ENCODE assay signal across 12 cellular contexts in genomic region chr5:57277085-57277484, GRCh38.
DNase-seq lines count a peak whose midpoint lies in the region; ATAC-seq, FAIRE-seq and TF ChIP-seq lines count a peak whose summit lies in the region.
"Had no signal": no experiment of that assay in that cellular context is flagged by ENCODE, and none has a peak within 500 bp of the region (broad histone marks: within the 10 kb centered on the region; RNA-seq: fewer than 3 reads in every experiment).

No MANE protein-coding gene starts in this region.

- no peak overlapping the region for H3K27ac ChIP-seq in IMR-90 (ENCODE audit: insufficient read depth, low read length)
- no peak overlapping the region for H3K27ac ChIP-seq in VCaP
- no peak overlapping the region for H3K27ac ChIP-seq in HepG2 (ENCODE audit: extremely low read length, insufficient read depth, low read length)
- H3K27ac ChIP-seq in CD4-positive, alpha-beta T cell (ENCODE audit: low read depth, low read length): no peak overlapping the region
- no peak overlapping the region for H3K27ac ChIP-seq in Peyer's patch
- H3K27ac ChIP-seq: left lung had no signal

- TF ChIP-seq CTCF in IMR-90 (conservative IDR thresholded peaks at IDR 0.05; ENCODE audit: low read depth, low read length) (peak; percentile 55), VCaP (conservative IDR thresholded peaks at IDR 0.05) (peak; percentile 53), HepG2 (CRISPR knock-in tag; IDR thresholded peaks at IDR 0.05) (peak; percentile 23; the same call in 1 of the 2 replicates), Peyer's patch (IDR thresholded peaks at IDR 0.05) (peak in 3 of 6 experiments; percentile 16 to 29 (median 16))
- TF ChIP-seq CTCF in CD4-positive, alpha-beta T cell (IDR thresholded peaks at IDR 0.05): no peak

- no peak overlapping the region for H4K5ac ChIP-seq in IMR-90 (ENCODE audit: low read depth, low read length)

- H3K9me1 ChIP-seq in IMR-90 (ENCODE audit: insufficient read depth, low read length): no peaks in the 10 kb centered on the region

- no peaks in the 10 kb centered on the region for H4K20me1 ChIP-seq in IMR-90 (ENCODE audit: insufficient read depth, low read length)
- H4K20me1 ChIP-seq in HepG2 (ENCODE audit: insufficient read depth, low read length): no peaks in the 10 kb centered on the region

- H3K14ac ChIP-seq in IMR-90 (replicated peaks; ENCODE audit: low read depth, low read length): no peak overlapping the region

- dilution Hi-C loops in IMR-90 (cut with HindIII; ENCODE audit: low sequenced_read_pairs, unreplicated experiment): no loop called here

- peak; percentile 57 for TF ChIP-seq RAD21 in IMR-90 (IDR thresholded peaks at IDR 0.05; ENCODE audit: low read length)
- no peak for TF ChIP-seq RAD21 in HepG2 (CRISPR knock-in tag; IDR thresholded peaks at IDR 0.05)

- H2BK20ac ChIP-seq in IMR-90 (ENCODE audit: low read depth, low read length): no peak overlapping the region

- no peak overlapping the region for H2BK5ac ChIP-seq in IMR-90 (ENCODE audit: low read depth, low read length, poor library complexity, severe bottlenecking)

- no peak for TF ChIP-seq EP300 in HepG2 (IDR thresholded peaks at IDR 0.05; ENCODE audit: low read depth in 2 of 2, low read length in 2 of 2)
- TF ChIP-seq EP300 in HepG2 (CRISPR knock-in tag; IDR thresholded peaks at IDR 0.05; ENCODE audit: borderline replicate concordance): no peak

- no peak overlapping the region for H2BK120ac ChIP-seq in IMR-90 (ENCODE audit: low read depth, low read length)

- no peak overlapping the region for H3K56ac ChIP-seq in IMR-90 (ENCODE audit: extremely low read depth, insufficient read depth, low read length)

- H3K4me1 Mint-ChIP-seq in CD4-positive, alpha-beta T cell (ENCODE audit: low read depth): no peaks in the 10 kb centered on the region
- H3K4me1 Mint-ChIP-seq: activated B cell treated with CpG ODN at 0.5 μM for 24 hours had no signal

- CTCF ChIA-PET in IMR-90 (lab: Yijun Ruan, JAX) (interaction anchor here (0.6 kb wide), 1 partner anchor 401 kb away, joined by 3 read pairs; no protein-coding TSS in a partner anchor), HepG2 (lab: Yijun Ruan, JAX; ENCODE audit: low intra/inter-chr PET ratio, low total read pairs) (no interaction called here)
- CTCF ChIA-PET in CD4-positive, alpha-beta T cell (lab: Charles Lee): no interaction called here

- H3K36me3 Mint-ChIP-seq in CD4-positive, alpha-beta T cell (ENCODE audit: low read depth): no peaks in the 10 kb centered on the region

- peaks cover 7% of the 10 kb centered on the region for H3K27me3 Mint-ChIP-seq in CD4-positive, alpha-beta T cell
- H3K27me3 Mint-ChIP-seq: activated B cell treated with CpG ODN at 0.5 μM for 24 hours had no signal

- POLR2A ChIA-PET in IMR-90 (lab: Charles Lee; ENCODE audit: unreplicated experiment) (no interaction called here), HepG2 (lab: Yijun Ruan, JAX) (no interaction called here)
- POLR2A ChIA-PET in CD4-positive, alpha-beta T cell (lab: Charles Lee): no interaction called here

- H3K27me3 ChIP-seq in IMR-90 (ENCODE audit: control insufficient read depth, insufficient read depth, low read length) (no peaks in the 10 kb centered on the region), HepG2 (ENCODE audit: control insufficient read depth in 1 of 2, insufficient read depth in 2 of 2, low read length in 2 of 2) (no peaks in the 10 kb centered on the region), Peyer's patch (no peaks in the 10 kb centered on the region), MG63 (no peaks in the 10 kb centered on the region)
- H3K27me3 ChIP-seq in CD4-positive, alpha-beta T cell (ENCODE audit: control insufficient read depth, insufficient read depth, low read length): no peaks in the 10 kb centered on the region
- H3K27me3 ChIP-seq: left lung had no signal

- H3K18ac ChIP-seq in IMR-90 (ENCODE audit: low read depth, low read length): no peak overlapping the region

- WGBS in IMR-90 (ENCODE audit: extremely low coverage in 2 of 2, insufficient read length in 1 of 2), 2 experiments: no CpG with 5 or more reads among the region's 1 CpG
- WGBS in HepG2 (ENCODE audit: low lambda C conversion rate): 75% methylated on average over 1 of the region's 1 CpG

- no peak overlapping the region for H3K27ac Mint-ChIP-seq in CD4-positive, alpha-beta T cell
- H3K27ac Mint-ChIP-seq: activated B cell treated with CpG ODN at 0.5 μM for 24 hours had no signal

- H4K8ac ChIP-seq in IMR-90 (ENCODE audit: low read depth in 2 of 2, low read length in 2 of 2): no peak overlapping the region

- H3K4ac ChIP-seq in IMR-90 (ENCODE audit: low read depth, low read length): no peak overlapping the region

- intact Hi-C loops in IMR-90 (cut with micrococcal nuclease): loop anchor here (1.0 to 2.0 kb wide), 2 partner anchors 376 to 1007 kb away; no protein-coding TSS in a partner anchor
- intact Hi-C loops in HepG2 (cut with micrococcal nuclease; ENCODE audit: unreplicated experiment): no loop called here
- intact Hi-C loops in CD4-positive, alpha-beta T cell (cut with DNase I, micrococcal nuclease): no loop called here

- H2BK15ac ChIP-seq in IMR-90 (ENCODE audit: low read depth, low read length): no peak overlapping the region

- DNase-seq in Caki2 (ENCODE audit: low read depth) (peak; percentile 8), IMR-90 (peak; percentile 40), HepG2 (ENCODE audit: low spot score) (no peak), Peyer's patch (no peak), MG63 (no peak)
- DNase-seq in CD4-positive, alpha-beta T cell: no peak
- no peak for DNase-seq in central memory CD4-positive, alpha-beta T cell
- DNase-seq: activated B cell treated with CpG ODN at 0.5 μM for 24 hours, left lung, NCI-H2029 treated with DMSO at 0.1 percent for 48 hours had no signal

- ATAC-seq in IMR-90 (ENCODE audit: low read depth) (peak; percentile 66), HepG2 (no peak)
- ATAC-seq in CD4-positive, alpha-beta T cell (ENCODE audit: poor library complexity): no peak
- ATAC-seq: left lung had no signal

- H3K79me2 ChIP-seq in HepG2 (ENCODE audit: insufficient read depth, low read length): no peaks in the 10 kb centered on the region

- H2AK9ac ChIP-seq in IMR-90 (replicated peaks; ENCODE audit: low read depth, low read length, poor library complexity): no peak overlapping the region

- H3K9me3 ChIP-seq in IMR-90 (ENCODE audit: control insufficient read depth, insufficient read depth, low read length): peaks cover 2% of the 10 kb centered on the region; the same call in 1 of the 2 replicates
- H3K9me3 ChIP-seq in HepG2 (ENCODE audit: low read length): no peaks in the 10 kb centered on the region
- no peaks in the 10 kb centered on the region for H3K9me3 ChIP-seq in CD4-positive, alpha-beta T cell (ENCODE audit: control insufficient read depth, low read length)
- no peaks in the 10 kb centered on the region for H3K9me3 ChIP-seq in Peyer's patch
- H3K9me3 ChIP-seq in MG63: no peaks in the 10 kb centered on the region
- H3K9me3 ChIP-seq: left lung had no signal

- no peaks in the 10 kb centered on the region for H3K9me3 Mint-ChIP-seq in CD4-positive, alpha-beta T cell
- H3K9me3 Mint-ChIP-seq: activated B cell treated with CpG ODN at 0.5 μM for 24 hours had no signal

- H2AFZ ChIP-seq in IMR-90 (replicated peaks; ENCODE audit: low read length, poor library complexity): no peak overlapping the region
- no peak overlapping the region for H2AFZ ChIP-seq in HepG2 (ENCODE audit: low read length)

- no peak overlapping the region for H3K4me2 ChIP-seq in IMR-90 (ENCODE audit: low read depth, low read length)
- H3K4me2 ChIP-seq in HepG2 (ENCODE audit: low read depth, low read length): no peak overlapping the region

- H3K4me3 Mint-ChIP-seq in CD4-positive, alpha-beta T cell: no peak overlapping the region
- H3K4me3 Mint-ChIP-seq: activated B cell treated with CpG ODN at 0.5 μM for 24 hours had no signal

- H3K36me3 ChIP-seq in IMR-90 (ENCODE audit: control insufficient read depth, insufficient read depth, low read length): no peaks in the 10 kb centered on the region
- no peaks in the 10 kb centered on the region for H3K36me3 ChIP-seq in HepG2 (replicated peaks in 1 of 2; ENCODE audit: control insufficient read depth in 1 of 2, insufficient read depth in 2 of 2, low read length in 2 of 2)
- H3K36me3 ChIP-seq in Peyer's patch: no peaks in the 10 kb centered on the region
- no peaks in the 10 kb centered on the region for H3K36me3 ChIP-seq in MG63
- H3K36me3 ChIP-seq: left lung had no signal

- no peak for TF ChIP-seq POLR2A in IMR-90 (IDR thresholded peaks at IDR 0.05; ENCODE audit: low read depth, low read length)
- TF ChIP-seq POLR2A in HepG2 (IDR thresholded peaks at IDR 0.05; ENCODE audit: insufficient read depth in 1 of 2, low read depth in 2 of 2, low read length in 2 of 2): no peak
- TF ChIP-seq POLR2A in Peyer's patch (IDR thresholded peaks at IDR 0.05): no peak

- BruUV-seq in IMR-90 (replicated peaks; lab: Mats Ljungman, UMichigan) (no TSS peak), HepG2 (replicated peaks; lab: Mats Ljungman, UMichigan) (no TSS peak)

- no peak for FAIRE-seq in HepG2 (lab: Jason Lieb, UNC)
- FAIRE-seq: GM18507 had no signal

- H3K9ac ChIP-seq in IMR-90 (ENCODE audit: low read depth, low read length) (no peak overlapping the region), HepG2 (ENCODE audit: insufficient read depth, low read depth, low read length) (no peak overlapping the region)

- H3K4me3 ChIP-seq in IMR-90 (ENCODE audit: insufficient read depth, low read depth, low read length): no peak overlapping the region
- H3K4me3 ChIP-seq in HepG2 (replicated peaks in 1 of 3; ENCODE audit: insufficient read depth in 1 of 3, low read depth in 2 of 3, low read length in 3 of 3): no peak overlapping the region
- no peak overlapping the region for H3K4me3 ChIP-seq in Peyer's patch
- H3K4me3 ChIP-seq in MG63: no peak overlapping the region
- H3K4me3 ChIP-seq: left lung had no signal

- no peaks in the 10 kb centered on the region for H3K79me1 ChIP-seq in IMR-90 (ENCODE audit: low read depth in 1 of 2, low read length in 2 of 2)

- no peak overlapping the region for H4K91ac ChIP-seq in IMR-90 (ENCODE audit: insufficient read depth, low read depth, low read length)

- in situ Hi-C loops in Caki2 (cut with HindIII; ENCODE audit: low pct_unique_long_range_greater_than_20kb, low sequenced_read_pairs) (no loop called here), IMR-90 (cut with MboI; ENCODE audit: low sequenced_read_pairs) (loop anchor here (25.0 kb wide), 1 partner anchor 885 kb away; no protein-coding TSS in a partner anchor), HepG2 (cut with HindIII; ENCODE audit: extremely low pct_ligation_motif_present, low pct_unique_long_range_greater_than_20kb) (no loop called here)

- H2AK5ac ChIP-seq in IMR-90 (ENCODE audit: low read depth, low read length): no peak overlapping the region

- H3K4me1 ChIP-seq in IMR-90 (ENCODE audit: control insufficient read depth, insufficient read depth, low read length) (no peaks in the 10 kb centered on the region), HepG2 (ENCODE audit: insufficient read depth, low read length) (no peaks in the 10 kb centered on the region), Peyer's patch (peaks cover 0 to 8% (median 0%) of the 10 kb centered on the region in 4 donors)
- H3K4me1 ChIP-seq: left lung had no signal

- no peak overlapping the region for H3K23ac ChIP-seq in IMR-90 (ENCODE audit: low read depth, low read length)

TF ChIP-seq in IMR-90, 13 proteins besides CTCF, POLR2A, EP300 and RAD21 (continues in another document):
- no peak for TF ChIP-seq FOS (IDR thresholded peaks at IDR 0.05; ENCODE audit: low read depth, low read length)

TF ChIP-seq in HepG2, 621 proteins besides CTCF, POLR2A, EP300 and RAD21 (continues in another document):
- no peak for TF ChIP-seq SSRP1 (CRISPR knock-in tag; IDR thresholded peaks at IDR 0.05)

Comparison
In these comparisons a context has a peak if more than half of its experiments do, and no peak if none do; other contexts are left out.
1. DNase-seq: peak in Caki2 (single experiment) and IMR-90 (single experiment); none in HepG2 (single experiment), CD4-positive, alpha-beta T cell (0 of 10), central memory CD4-positive, alpha-beta T cell (single experiment), Peyer's patch (0 of 3) and MG63 (single experiment).